1 cellular context compared by ENCODE assay signal in the genomic region with DNA sequence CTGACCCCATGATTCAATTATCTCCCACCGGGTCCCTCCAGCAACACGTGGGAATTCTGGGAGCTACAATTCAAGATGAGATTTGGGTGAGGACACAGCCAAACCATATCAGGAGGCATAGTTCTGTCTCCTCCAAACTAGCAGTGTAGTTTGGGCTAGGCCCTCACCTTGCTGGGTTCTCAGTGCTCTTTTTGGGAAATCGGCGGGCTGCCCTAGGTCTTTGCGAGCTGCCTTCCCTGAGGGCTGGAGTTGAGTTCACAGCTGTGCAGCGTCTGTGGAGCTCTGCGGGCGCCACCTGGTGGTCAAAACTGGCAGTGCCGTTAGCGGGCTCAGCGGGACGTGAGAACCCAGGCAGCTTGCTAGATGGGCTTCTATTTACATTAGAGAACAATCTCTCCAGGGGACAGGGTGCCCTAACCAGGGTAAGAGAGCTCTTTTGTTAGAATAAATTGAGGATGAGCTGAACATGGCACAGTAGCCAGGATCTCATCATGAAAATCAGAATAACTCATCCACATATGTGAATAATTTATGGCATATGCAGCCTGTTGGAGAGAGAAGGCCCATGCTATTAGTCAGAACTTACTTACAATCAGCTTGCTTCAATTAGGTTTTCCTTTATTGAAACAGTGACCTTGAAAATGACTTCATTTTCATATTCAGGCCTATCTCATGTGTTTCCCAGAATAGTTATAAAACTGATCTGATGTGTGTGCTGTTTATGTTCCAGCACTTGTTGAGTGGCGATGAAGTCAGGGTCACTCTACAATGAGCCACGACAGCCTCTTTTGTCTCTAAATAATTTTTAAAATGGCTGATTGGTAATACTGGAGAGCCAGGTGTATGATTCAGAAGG.
TF ChIP-seq lines count a peak whose summit lies in the region.

No MANE protein-coding gene starts in this region.

TF ChIP-seq in K562, 482 proteins besides CTCF, POLR2A, EP300 and RAD21 (continued from another document and continues in another):
- TF ChIP-seq, protein P1, sequence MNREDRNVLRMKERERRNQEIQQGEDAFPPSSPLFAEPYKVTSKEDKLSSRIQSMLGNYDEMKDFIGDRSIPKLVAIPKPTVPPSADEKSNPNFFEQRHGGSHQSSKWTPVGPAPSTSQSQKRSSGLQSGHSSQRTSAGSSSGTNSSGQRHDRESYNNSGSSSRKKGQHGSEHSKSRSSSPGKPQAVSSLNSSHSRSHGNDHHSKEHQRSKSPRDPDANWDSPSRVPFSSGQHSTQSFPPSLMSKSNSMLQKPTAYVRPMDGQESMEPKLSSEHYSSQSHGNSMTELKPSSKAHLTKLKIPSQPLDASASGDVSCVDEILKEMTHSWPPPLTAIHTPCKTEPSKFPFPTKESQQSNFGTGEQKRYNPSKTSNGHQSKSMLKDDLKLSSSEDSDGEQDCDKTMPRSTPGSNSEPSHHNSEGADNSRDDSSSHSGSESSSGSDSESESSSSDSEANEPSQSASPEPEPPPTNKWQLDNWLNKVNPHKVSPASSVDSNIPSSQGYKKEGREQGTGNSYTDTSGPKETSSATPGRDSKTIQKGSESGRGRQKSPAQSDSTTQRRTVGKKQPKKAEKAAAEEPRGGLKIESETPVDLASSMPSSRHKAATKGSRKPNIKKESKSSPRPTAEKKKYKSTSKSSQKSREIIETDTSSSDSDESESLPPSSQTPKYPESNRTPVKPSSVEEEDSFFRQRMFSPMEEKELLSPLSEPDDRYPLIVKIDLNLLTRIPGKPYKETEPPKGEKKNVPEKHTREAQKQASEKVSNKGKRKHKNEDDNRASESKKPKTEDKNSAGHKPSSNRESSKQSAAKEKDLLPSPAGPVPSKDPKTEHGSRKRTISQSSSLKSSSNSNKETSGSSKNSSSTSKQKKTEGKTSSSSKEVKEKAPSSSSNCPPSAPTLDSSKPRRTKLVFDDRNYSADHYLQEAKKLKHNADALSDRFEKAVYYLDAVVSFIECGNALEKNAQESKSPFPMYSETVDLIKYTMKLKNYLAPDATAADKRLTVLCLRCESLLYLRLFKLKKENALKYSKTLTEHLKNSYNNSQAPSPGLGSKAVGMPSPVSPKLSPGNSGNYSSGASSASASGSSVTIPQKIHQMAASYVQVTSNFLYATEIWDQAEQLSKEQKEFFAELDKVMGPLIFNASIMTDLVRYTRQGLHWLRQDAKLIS (CRISPR knock-in tag; IDR thresholded peaks at IDR 0.05), result peak; percentile 80; the same call in 1 of the 2 replicates
- TF ChIP-seq, protein P2, sequence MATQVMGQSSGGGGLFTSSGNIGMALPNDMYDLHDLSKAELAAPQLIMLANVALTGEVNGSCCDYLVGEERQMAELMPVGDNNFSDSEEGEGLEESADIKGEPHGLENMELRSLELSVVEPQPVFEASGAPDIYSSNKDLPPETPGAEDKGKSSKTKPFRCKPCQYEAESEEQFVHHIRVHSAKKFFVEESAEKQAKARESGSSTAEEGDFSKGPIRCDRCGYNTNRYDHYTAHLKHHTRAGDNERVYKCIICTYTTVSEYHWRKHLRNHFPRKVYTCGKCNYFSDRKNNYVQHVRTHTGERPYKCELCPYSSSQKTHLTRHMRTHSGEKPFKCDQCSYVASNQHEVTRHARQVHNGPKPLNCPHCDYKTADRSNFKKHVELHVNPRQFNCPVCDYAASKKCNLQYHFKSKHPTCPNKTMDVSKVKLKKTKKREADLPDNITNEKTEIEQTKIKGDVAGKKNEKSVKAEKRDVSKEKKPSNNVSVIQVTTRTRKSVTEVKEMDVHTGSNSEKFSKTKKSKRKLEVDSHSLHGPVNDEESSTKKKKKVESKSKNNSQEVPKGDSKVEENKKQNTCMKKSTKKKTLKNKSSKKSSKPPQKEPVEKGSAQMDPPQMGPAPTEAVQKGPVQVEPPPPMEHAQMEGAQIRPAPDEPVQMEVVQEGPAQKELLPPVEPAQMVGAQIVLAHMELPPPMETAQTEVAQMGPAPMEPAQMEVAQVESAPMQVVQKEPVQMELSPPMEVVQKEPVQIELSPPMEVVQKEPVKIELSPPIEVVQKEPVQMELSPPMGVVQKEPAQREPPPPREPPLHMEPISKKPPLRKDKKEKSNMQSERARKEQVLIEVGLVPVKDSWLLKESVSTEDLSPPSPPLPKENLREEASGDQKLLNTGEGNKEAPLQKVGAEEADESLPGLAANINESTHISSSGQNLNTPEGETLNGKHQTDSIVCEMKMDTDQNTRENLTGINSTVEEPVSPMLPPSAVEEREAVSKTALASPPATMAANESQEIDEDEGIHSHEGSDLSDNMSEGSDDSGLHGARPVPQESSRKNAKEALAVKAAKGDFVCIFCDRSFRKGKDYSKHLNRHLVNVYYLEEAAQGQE (CRISPR knock-in tag; IDR thresholded peaks at IDR 0.05; ENCODE audit: low read depth), result 0 out of 2 replicates have a peak, but pooled peaks have one; percentile 19
- TF ChIP-seq ZNF445 (CRISPR knock-in tag; IDR thresholded peaks at IDR 0.05; ENCODE audit: low read depth) (no peak), ZFP36 (IDR thresholded peaks at IDR 0.05; ENCODE audit: low read depth, low read length, partially characterized antibody) (peak; percentile 32), ATF7 (IDR thresholded peaks at IDR 0.05) (peak; percentile 24; the same call in 1 of the 2 replicates), FOXK2 (conservative IDR thresholded peaks at IDR 0.05 in 1 of 2, IDR thresholded peaks at IDR 0.05 in 1 of 2; ENCODE audit: low read depth in 2 of 2) (peak in 1 of 2 experiments; percentile 16; a peak in 1 of 4 replicates), ZNF644 (tag; IDR thresholded peaks at IDR 0.05; ENCODE audit: low read depth) (no peak), ZNF274 (IDR thresholded peaks at IDR 0.05; ENCODE audit: borderline replicate concordance, low read depth, low read length) (no peak), MAZ (CRISPR knock-in tag; conservative IDR thresholded peaks at IDR 0.05 in 1 of 2, IDR thresholded peaks at IDR 0.05 in 1 of 2) (peak in 1 of 2 experiments; percentile 21; a peak in 1 of 4 replicates), KLF16 (IDR thresholded peaks at IDR 0.05) (0 out of 2 replicates have a peak, but pooled peaks have one; percentile 68), MEIS2 (IDR thresholded peaks at IDR 0.05; ENCODE audit: partially characterized antibody) (peak; percentile 52), ZNF212 (CRISPR knock-in tag; IDR thresholded peaks at IDR 0.05) (no peak), YY1 (IDR thresholded peaks at IDR 0.05; ENCODE audit: borderline replicate concordance in 1 of 3, control insufficient read depth in 1 of 3, extremely low read depth in 1 of 3, insufficient read depth in 3 of 3, insufficient read length in 1 of 3, insufficient replicate concordance in 2 of 3, low read depth in 1 of 3, low read length in 2 of 3) (peak in 2 of 3 experiments; percentile 17 to 53), CBX3 (IDR thresholded peaks at IDR 0.05; ENCODE audit: borderline replicate concordance in 1 of 2, low read length in 2 of 2) (peak in 1 of 2 experiments; percentile 54; a peak in 1 of 3 replicates), HDAC2 (IDR thresholded peaks at IDR 0.05) (no peak), LCOR (CRISPR knock-in tag; IDR thresholded peaks at IDR 0.05) (peak; percentile 65; the same call in 1 of the 2 replicates), TAF1 (IDR thresholded peaks at IDR 0.05; ENCODE audit: control insufficient read depth, extremely low read depth, insufficient read depth, low read length, severe bottlenecking) (peak; percentile 64), C11orf30 (IDR thresholded peaks at IDR 0.05; ENCODE audit: low read depth) (no peak), MTA3 (IDR thresholded peaks at IDR 0.05; ENCODE audit: borderline replicate concordance) (0 out of 2 replicates have a peak, but pooled peaks have one; percentile 44), RB1 (IDR thresholded peaks at IDR 0.05; ENCODE audit: low read depth) (0 out of 2 replicates have a peak, but pooled peaks have one; percentile 63)
- TF ChIP-seq, protein P3, sequence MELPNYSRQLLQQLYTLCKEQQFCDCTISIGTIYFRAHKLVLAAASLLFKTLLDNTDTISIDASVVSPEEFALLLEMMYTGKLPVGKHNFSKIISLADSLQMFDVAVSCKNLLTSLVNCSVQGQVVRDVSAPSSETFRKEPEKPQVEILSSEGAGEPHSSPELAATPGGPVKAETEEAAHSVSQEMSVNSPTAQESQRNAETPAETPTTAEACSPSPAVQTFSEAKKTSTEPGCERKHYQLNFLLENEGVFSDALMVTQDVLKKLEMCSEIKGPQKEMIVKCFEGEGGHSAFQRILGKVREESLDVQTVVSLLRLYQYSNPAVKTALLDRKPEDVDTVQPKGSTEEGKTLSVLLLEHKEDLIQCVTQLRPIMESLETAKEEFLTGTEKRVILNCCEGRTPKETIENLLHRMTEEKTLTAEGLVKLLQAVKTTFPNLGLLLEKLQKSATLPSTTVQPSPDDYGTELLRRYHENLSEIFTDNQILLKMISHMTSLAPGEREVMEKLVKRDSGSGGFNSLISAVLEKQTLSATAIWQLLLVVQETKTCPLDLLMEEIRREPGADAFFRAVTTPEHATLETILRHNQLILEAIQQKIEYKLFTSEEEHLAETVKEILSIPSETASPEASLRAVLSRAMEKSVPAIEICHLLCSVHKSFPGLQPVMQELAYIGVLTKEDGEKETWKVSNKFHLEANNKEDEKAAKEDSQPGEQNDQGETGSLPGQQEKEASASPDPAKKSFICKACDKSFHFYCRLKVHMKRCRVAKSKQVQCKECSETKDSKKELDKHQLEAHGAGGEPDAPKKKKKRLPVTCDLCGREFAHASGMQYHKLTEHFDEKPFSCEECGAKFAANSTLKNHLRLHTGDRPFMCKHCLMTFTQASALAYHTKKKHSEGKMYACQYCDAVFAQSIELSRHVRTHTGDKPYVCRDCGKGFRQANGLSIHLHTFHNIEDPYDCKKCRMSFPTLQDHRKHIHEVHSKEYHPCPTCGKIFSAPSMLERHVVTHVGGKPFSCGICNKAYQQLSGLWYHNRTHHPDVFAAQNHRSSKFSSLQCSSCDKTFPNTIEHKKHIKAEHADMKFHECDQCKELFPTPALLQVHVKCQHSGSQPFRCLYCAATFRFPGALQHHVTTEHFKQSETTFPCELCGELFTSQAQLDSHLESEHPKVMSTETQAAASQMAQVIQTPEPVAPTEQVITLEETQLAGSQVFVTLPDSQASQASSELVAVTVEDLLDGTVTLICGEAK (IDR thresholded peaks at IDR 0.05), result peak; percentile 18; the same call in 1 of the 2 replicates
- TF ChIP-seq, protein P3 (CRISPR knock-in tag; IDR thresholded peaks at IDR 0.05), result no peak
- TF ChIP-seq, protein P4, sequence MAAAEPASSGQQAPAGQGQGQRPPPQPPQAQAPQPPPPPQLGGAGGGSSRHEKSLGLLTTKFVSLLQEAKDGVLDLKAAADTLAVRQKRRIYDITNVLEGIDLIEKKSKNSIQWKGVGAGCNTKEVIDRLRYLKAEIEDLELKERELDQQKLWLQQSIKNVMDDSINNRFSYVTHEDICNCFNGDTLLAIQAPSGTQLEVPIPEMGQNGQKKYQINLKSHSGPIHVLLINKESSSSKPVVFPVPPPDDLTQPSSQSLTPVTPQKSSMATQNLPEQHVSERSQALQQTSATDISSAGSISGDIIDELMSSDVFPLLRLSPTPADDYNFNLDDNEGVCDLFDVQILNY (CRISPR knock-in tag; IDR thresholded peaks at IDR 0.05), result 0 out of 2 replicates have a peak, but pooled peaks have one; percentile 1
- TF ChIP-seq, protein P5, sequence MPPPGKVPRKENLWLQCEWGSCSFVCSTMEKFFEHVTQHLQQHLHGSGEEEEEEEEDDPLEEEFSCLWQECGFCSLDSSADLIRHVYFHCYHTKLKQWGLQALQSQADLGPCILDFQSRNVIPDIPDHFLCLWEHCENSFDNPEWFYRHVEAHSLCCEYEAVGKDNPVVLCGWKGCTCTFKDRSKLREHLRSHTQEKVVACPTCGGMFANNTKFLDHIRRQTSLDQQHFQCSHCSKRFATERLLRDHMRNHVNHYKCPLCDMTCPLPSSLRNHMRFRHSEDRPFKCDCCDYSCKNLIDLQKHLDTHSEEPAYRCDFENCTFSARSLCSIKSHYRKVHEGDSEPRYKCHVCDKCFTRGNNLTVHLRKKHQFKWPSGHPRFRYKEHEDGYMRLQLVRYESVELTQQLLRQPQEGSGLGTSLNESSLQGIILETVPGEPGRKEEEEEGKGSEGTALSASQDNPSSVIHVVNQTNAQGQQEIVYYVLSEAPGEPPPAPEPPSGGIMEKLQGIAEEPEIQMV (tag; conservative IDR thresholded peaks at IDR 0.05; ENCODE audit: low read depth), result no peak
- TF ChIP-seq, protein P6, sequence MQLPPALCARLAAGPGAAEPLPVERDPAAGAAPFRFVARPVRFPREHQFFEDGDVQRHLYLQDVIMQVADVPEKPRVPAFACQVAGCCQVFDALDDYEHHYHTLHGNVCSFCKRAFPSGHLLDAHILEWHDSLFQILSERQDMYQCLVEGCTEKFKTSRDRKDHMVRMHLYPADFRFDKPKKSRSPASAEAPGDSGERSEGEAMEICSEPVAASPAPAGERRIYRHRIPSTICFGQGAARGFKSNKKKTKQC (CRISPR knock-in tag; IDR thresholded peaks at IDR 0.05), result 0 out of 2 replicates have a peak, but pooled peaks have one; percentile 38
- TF ChIP-seq, protein P7, sequence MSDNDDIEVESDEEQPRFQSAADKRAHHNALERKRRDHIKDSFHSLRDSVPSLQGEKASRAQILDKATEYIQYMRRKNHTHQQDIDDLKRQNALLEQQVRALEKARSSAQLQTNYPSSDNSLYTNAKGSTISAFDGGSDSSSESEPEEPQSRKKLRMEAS (CRISPR knock-in tag; IDR thresholded peaks at IDR 0.05), result peak; percentile 64; the same call in 1 of the 2 replicates
